In the genomic region with DNA sequence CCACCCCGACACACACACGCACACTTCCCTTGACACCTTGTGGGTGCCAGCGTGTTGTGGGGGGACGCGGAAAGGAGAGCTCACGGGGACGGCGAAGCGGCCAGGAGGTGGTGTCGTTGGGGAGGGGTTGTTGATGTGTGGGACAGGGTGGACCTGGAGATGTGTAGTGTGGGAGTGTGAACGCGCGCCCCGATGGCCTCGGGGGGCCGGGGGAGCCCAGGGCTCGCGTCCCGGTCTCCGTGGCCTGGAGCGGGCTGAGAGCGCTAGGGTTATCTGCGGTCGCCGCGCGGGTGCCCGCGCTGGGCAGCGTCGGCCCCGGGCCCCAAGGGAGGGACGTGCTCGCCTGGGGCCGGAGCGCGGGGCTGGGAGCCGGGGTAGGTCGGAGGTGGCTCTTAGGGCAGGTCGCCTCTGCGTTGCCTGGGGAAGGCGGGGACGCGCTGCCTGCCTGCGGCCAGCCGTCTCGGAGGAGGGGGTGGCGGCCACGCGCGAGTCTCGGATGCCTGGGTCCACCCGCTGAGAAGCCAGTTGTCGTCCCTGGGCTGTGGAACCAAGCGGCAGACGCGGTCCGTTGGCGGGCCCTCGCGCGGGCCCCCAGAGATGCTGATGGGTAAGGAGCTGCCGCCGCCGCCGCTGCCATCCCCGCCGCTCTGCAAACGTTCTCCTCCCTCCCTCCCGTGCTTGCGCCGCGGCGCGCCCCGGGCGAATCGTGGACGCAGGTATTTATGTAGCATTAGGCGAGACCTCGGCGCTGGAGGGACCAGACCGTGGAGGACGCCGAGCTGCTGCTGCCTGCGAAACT, we compare ENCODE assay signal across 8 cellular contexts. TPM values are rescaled to one million over a fixed set of nuclear protein-coding genes. Genes with fewer than 3 reads are reported as not detected.
A peak's percentile ranks its signal among the peaks of the same experiment; 100 is the strongest.
DNase-seq lines count a peak whose midpoint lies in the region; ATAC-seq and TF ChIP-seq lines count a peak whose summit lies in the region.

No MANE protein-coding gene starts in this region.

- H3K4me3 ChIP-seq in Panc1 (ENCODE audit: low read depth in 2 of 2, low read length in 2 of 2) (peak overlapping the region; percentile 60 to 70), lower leg skin (ENCODE audit: low read depth, poor library complexity, severe bottlenecking) (peak overlapping the region; percentile 55), testis (peak overlapping the region; percentile 62 to 64)

- TF ChIP-seq CTCF in Panc1 (IDR thresholded peaks at IDR 0.05), result no peak
- TF ChIP-seq CTCF in lower leg skin (IDR thresholded peaks at IDR 0.05), result no peak
- no peak for TF ChIP-seq CTCF in testis (IDR thresholded peaks at IDR 0.05)

- peaks cover 6% of the 10 kb centered on the region; the same call in 1 of the 2 replicates for H3K4me1 ChIP-seq in Panc1 (ENCODE audit: control insufficient read depth, insufficient read depth, low read length)
- H3K4me1 ChIP-seq in testis, result no peaks in the 10 kb centered on the region

- H3K9me3 ChIP-seq in Panc1 (ENCODE audit: control insufficient read depth, insufficient read depth, low read depth, low read length) (no peaks in the 10 kb centered on the region), testis (no peaks in the 10 kb centered on the region)

- H3K27ac ChIP-seq in Panc1 (ENCODE audit: low read length) (peak overlapping the region; percentile 44), cingulate gyrus (ENCODE audit: low read depth, low read length) (peak overlapping the region; percentile 24), testis (no peak overlapping the region)

- H3K27me3 ChIP-seq in Panc1 (ENCODE audit: control insufficient read depth, insufficient read depth, low read length), result peaks cover 6% of the 10 kb centered on the region
- no peaks in the 10 kb centered on the region for H3K27me3 ChIP-seq in testis

- WGBS in lower leg skin, 2 donors, result 1% methylated on average over 15 to 41 of the region's 86 CpGs
- WGBS in testis, 2 donors, result 1 to 2% methylated on average over 55 to 83 of the region's 86 CpGs

- POLR2A ChIA-PET in Panc1 (lab: Charles Lee), result no interaction called here

- in situ Hi-C loops in Panc1 (cut with HindIII; ENCODE audit: low pct_unique_long_range_greater_than_20kb, low sequenced_read_pairs), result no loop called here

- H3K36me3 ChIP-seq in Panc1 (ENCODE audit: control insufficient read depth, insufficient read depth, low read length) (no peaks in the 10 kb centered on the region; the same call in 1 of the 2 replicates), testis (ENCODE audit: low read depth, missing control alignments) (no peaks in the 10 kb centered on the region)

- ATAC-seq in Panc1, result peak; percentile 62

- intact Hi-C loops in Panc1 (cut with micrococcal nuclease; ENCODE audit: unreplicated experiment), result no loop called here
- intact Hi-C loops in lower leg skin (cut with DNase I; ENCODE audit: low total_unique reads), result no loop called here
- intact Hi-C loops in testis (cut with DNase I; ENCODE audit: low total_unique reads), result no loop called here

- TF ChIP-seq POLR2A in lower leg skin (IDR thresholded peaks at IDR 0.05), result no peak
- TF ChIP-seq POLR2A in testis (IDR thresholded peaks at IDR 0.05), result no peak

- no TSS peak for BruUV-seq in Panc1 (replicated peaks; lab: Mats Ljungman, UMichigan)

- CTCF ChIA-PET in Panc1 (lab: Charles Lee), result no interaction called here

- DNase-seq in activated CD8-positive, alpha-beta memory T cell treated with anti-CD3 and anti-CD28 coated beads for 24 hours, result peak; percentile 65
- DNase-seq in activated CD8-positive, alpha-beta memory T cell treated with anti-CD3 and anti-CD28 coated beads, Interleukin-2, amount 50 U/mL, for 4 hours, result no peak
- DNase-seq in Panc1 (ENCODE audit: low read depth, low spot score) (no peak), lower leg skin (ENCODE audit: low spot score in 2 of 2) (no peak), testis (peak; percentile 48), NCI-H774 (lab: John Stamatoyannopoulos, UW) (no peak), Ammon's horn (ENCODE audit: low spot score) (no peak)

RNA-seq across cellular contexts. Expression of a gene that starts 1.6 kb away (rescaled TPM):
- 7.7 TPM for total RNA-seq in Panc1 (2021; ENCODE audit: unreplicated experiment)
- polyA plus RNA-seq in Panc1 (2012; ENCODE audit: insufficient read length), result 8.2 TPM
- total RNA-seq in lower leg skin, result 10 to 100 TPM; 10.1 to 27.3 (median 15.7) TPM
- total RNA-seq in testis, result 10 to 100 TPM in 1 of 2 donors, 1 to 10 TPM in 1; 7.9 to 10.9 TPM
- 3.3 TPM for polyA plus RNA-seq in testis (ENCODE audit: insufficient read depth, low read depth, low replicate concordance)

Comparison
In these comparisons a context has a peak if more than half of its experiments do, and no peak if none do; other contexts are left out.
1. DNase-seq: peak in activated CD8-positive, alpha-beta memory T cell treated with anti-CD3 and anti-CD28 coated beads for 24 hours (single experiment) and testis (single experiment); none in activated CD8-positive, alpha-beta memory T cell treated with anti-CD3 and anti-CD28 coated beads, Interleukin-2, amount 50 U/mL, for 4 hours (single experiment), Panc1 (single experiment), lower leg skin (0 of 2), NCI-H774 (single experiment) and Ammon's horn (single experiment).
2. H3K27ac ChIP-seq: peak in Panc1 (single experiment) and cingulate gyrus (single experiment); none in testis (0 of 2).
3. Peak in every context shown above with its lines, with median percentiles within 50 percentile points of each other: H3K4me3 ChIP-seq.